Comparison of ENCODE assay signal across 13 cellular contexts in genomic region chr5:124677376-124677998, GRCh38.
A peak's percentile ranks its signal among the peaks of the same experiment; 100 is the strongest.
DNase-seq lines count a peak whose midpoint lies in the region; ATAC-seq and TF ChIP-seq lines count a peak whose summit lies in the region.
"Had no signal": no experiment of that assay in that cellular context is flagged by ENCODE, and none has a peak within 500 bp of the region (broad histone marks: within the 10 kb centered on the region; RNA-seq: fewer than 3 reads in every experiment).

No MANE protein-coding gene starts in this region.

- H3K27ac ChIP-seq in brain microvascular endothelial cell (no peak overlapping the region), layer of hippocampus (ENCODE audit: low read depth, low read length) (peak overlapping the region; percentile 49), skeletal muscle tissue (ENCODE audit: low read depth, low read length) (peak overlapping the region; percentile 36)
- H3K27ac ChIP-seq: parathyroid adenoma had no signal

- no peaks in the 10 kb centered on the region for H3K36me3 Mint-ChIP-seq in activated T-cell treated with anti-CD3 and anti-CD28 coated beads, Interleukin-2, amount 50 U/mL, for 72 hours (ENCODE audit: insufficient read depth in 2 of 2)

- no peaks in the 10 kb centered on the region for H3K9me3 Mint-ChIP-seq in activated T-cell treated with anti-CD3 and anti-CD28 coated beads, Interleukin-2, amount 50 U/mL, for 72 hours
- H3K9me3 Mint-ChIP-seq: stimulated activated memory B cell treated with anti-CD40 and anti-IgM and Interleukin-4, amounts not matched to agents 10 μg/mL and 1 μg/mL and 100 μg/mL, for 72 hours had no signal

- peaks cover 16 to 33% (median 25%) of the 10 kb centered on the region in 3 donors for H3K4me1 ChIP-seq in skeletal muscle tissue (ENCODE audit: control insufficient read depth in 3 of 3, insufficient read depth in 3 of 3, low read length in 3 of 3)
- H3K4me1 ChIP-seq: parathyroid adenoma had no signal

- H3K4me3 ChIP-seq in brain microvascular endothelial cell (ENCODE audit: low read depth, low read length) (no peak overlapping the region), skeletal muscle tissue (ENCODE audit: low read length in 3 of 3) (peak overlapping the region in 1 of 3 donors; percentile 32)

- H3K27me3 Mint-ChIP-seq in activated T-cell treated with anti-CD3 and anti-CD28 coated beads, Interleukin-2, amount 50 U/mL, for 72 hours (ENCODE audit: low read depth) = peaks cover 6% of the 10 kb centered on the region
- H3K27me3 Mint-ChIP-seq: stimulated activated memory B cell treated with anti-CD40 and anti-IgM and Interleukin-4, amounts not matched to agents 10 μg/mL and 1 μg/mL and 100 μg/mL, for 72 hours had no signal

- H3K4me1 Mint-ChIP-seq in activated T-cell treated with anti-CD3 and anti-CD28 coated beads, Interleukin-2, amount 50 U/mL, for 72 hours (ENCODE audit: low read depth) = no peaks in the 10 kb centered on the region

- in situ Hi-C loops in brain microvascular endothelial cell (cut with HindIII; ENCODE audit: low pct_ligation_motif_present, low sequenced_read_pairs) = no loop called here

- DNase-seq in NCI-H1092 (lab: John Stamatoyannopoulos, UW) (peak; percentile 13), brain microvascular endothelial cell (peak; percentile 31), NOMO-1 (lab: John Stamatoyannopoulos, UW; ENCODE audit: unreplicated experiment in 2 of 2) (no peak), iPS-NIHi11 (ENCODE audit: low spot score) (no peak)
- DNase-seq in effector CD8-positive, alpha-beta T cell (lab: John Stamatoyannopoulos, UW) = no peak
- DNase-seq in activated T-cell treated with anti-CD3 and anti-CD28 coated beads, Interleukin-2, amount 50 U/mL, for 72 hours = no peak
- DNase-seq: activated T-cell treated with anti-CD3 and anti-CD28 coated beads for 4 hours, T-helper 1 cell had no signal

- no peaks in the 10 kb centered on the region for H3K9me3 ChIP-seq in skeletal muscle tissue (ENCODE audit: control insufficient read depth in 3 of 3, low read length in 3 of 3)

- no peak for ATAC-seq in activated T-cell treated with anti-CD3 and anti-CD28 coated beads, Interleukin-2, amount 50 U/mL, for 72 hours (replicated peaks in 1 of 2)
- ATAC-seq: esophagus mucosa; stimulated activated memory B cell treated with anti-CD40 and anti-IgM and Interleukin-4, amounts not matched to agents 10 μg/mL and 1 μg/mL and 100 μg/mL, for 72 hours had no signal

- TF ChIP-seq CTCF in brain microvascular endothelial cell (IDR thresholded peaks at IDR 0.05; ENCODE audit: low read depth, low read length, missing control alignments) = no peak

- H3K4me3 Mint-ChIP-seq in activated T-cell treated with anti-CD3 and anti-CD28 coated beads, Interleukin-2, amount 50 U/mL, for 72 hours = no peak overlapping the region
- H3K4me3 Mint-ChIP-seq: stimulated activated memory B cell treated with anti-CD40 and anti-IgM and Interleukin-4, amounts not matched to agents 10 μg/mL and 1 μg/mL and 100 μg/mL, for 72 hours had no signal

- no peak overlapping the region for H3K27ac Mint-ChIP-seq in activated T-cell treated with anti-CD3 and anti-CD28 coated beads, Interleukin-2, amount 50 U/mL, for 72 hours
- H3K27ac Mint-ChIP-seq: stimulated activated memory B cell treated with anti-CD40 and anti-IgM and Interleukin-4, amounts not matched to agents 10 μg/mL and 1 μg/mL and 100 μg/mL, for 72 hours had no signal

- H3K36me3 ChIP-seq in brain microvascular endothelial cell (replicated peaks) (no peaks in the 10 kb centered on the region), skeletal muscle tissue (ENCODE audit: control insufficient read depth in 3 of 3, insufficient read depth in 3 of 3, low read length in 3 of 3) (no peaks in the 10 kb centered on the region)

- H3K9ac ChIP-seq in skeletal muscle tissue (ENCODE audit: low read depth in 1 of 3, low read length in 3 of 3) = no peak overlapping the region
- H3K9ac ChIP-seq: parathyroid adenoma had no signal

- no peaks in the 10 kb centered on the region for H3K27me3 ChIP-seq in brain microvascular endothelial cell (replicated peaks)
- no peaks in the 10 kb centered on the region for H3K27me3 ChIP-seq in layer of hippocampus (ENCODE audit: control insufficient read depth, insufficient read depth, low read length)
- no peaks in the 10 kb centered on the region for H3K27me3 ChIP-seq in skeletal muscle tissue (ENCODE audit: control insufficient read depth in 3 of 3, insufficient read depth in 3 of 3, low read length in 3 of 3)

Comparison
In these comparisons a context has a peak if more than half of its experiments do, and no peak if none do; other contexts are left out.
1. DNase-seq: peak in NCI-H1092 (single experiment) and brain microvascular endothelial cell (single experiment); none in effector CD8-positive, alpha-beta T cell (single experiment), NOMO-1 (0 of 2), activated T-cell treated with anti-CD3 and anti-CD28 coated beads, Interleukin-2, amount 50 U/mL, for 72 hours (0 of 2) and iPS-NIHi11 (single experiment).